Comparison of ENCODE assay signal across 13 cellular contexts in genomic region chr21:26815197-26815596, GRCh38.
"Had no signal": no experiment of that assay in that cellular context is flagged by ENCODE, and none has a peak within 500 bp of the region (broad histone marks: within the 10 kb centered on the region; RNA-seq: fewer than 3 reads in every experiment).

No MANE protein-coding gene starts in this region.

- ATAC-seq: esophagus mucosa had no signal

- DNase-seq: activated CD4-positive, alpha-beta T cell treated with anti-CD3 and anti-CD28 coated beads for 1 hour; activated CD4-positive, alpha-beta T cell treated with anti-CD3 and anti-CD28 coated beads, Interleukin-2, amount 50 U/mL, for 48 hours; activated naive CD4-positive, alpha-beta T cell treated with anti-CD3 and anti-CD28 coated beads, Interleukin-2, amount 50 U/mL, for 16 hours; activated T-cell treated with anti-CD3 and anti-CD28 coated beads, Interleukin-2, amount 50 U/mL, for 1 hour; adrenal gland; caudate nucleus; stimulated activated CD4-positive, alpha-beta T cell treated with anti-CD3 and anti-CD28 coated beads, Interleukin-15, amount 100 ng/mL, for 24 hours; stimulated activated CD4-positive, alpha-beta T cell treated with anti-CD3 and anti-CD28 coated beads, Interleukin-4, amount 100 ng/mL, for 24 hours; stimulated activated naive CD4-positive, alpha-beta T cell; T-helper 9 cell had no signal

- H3K4me1 ChIP-seq: adrenal gland had no signal

- H3K36me3 Mint-ChIP-seq: type B pancreatic cell had no signal

- H3K4me3 ChIP-seq: adrenal gland, SK-N-MC had no signal

- H3K27me3 ChIP-seq: adrenal gland had no signal

- H3K36me3 ChIP-seq: adrenal gland had no signal

- H3K9me3 Mint-ChIP-seq: type B pancreatic cell had no signal

- H3K27me3 Mint-ChIP-seq: type B pancreatic cell had no signal

- H3K27ac ChIP-seq: adrenal gland, SK-N-MC had no signal

- H3K9me3 ChIP-seq: adrenal gland had no signal
